Comparison of ENCODE assay signal across 11 cellular contexts in genomic region chr15:97627634-97628033, GRCh38.
"Had no signal": no experiment of that assay in that cellular context is flagged by ENCODE, and none has a peak within 500 bp of the region (broad histone marks: within the 10 kb centered on the region; RNA-seq: fewer than 3 reads in every experiment).

No MANE protein-coding gene starts in this region.

- H3K9ac ChIP-seq: GM23248 had no signal

- DNase-seq: GM23248, GOT3, H7, H9, HCEC 1CT, HFFc6 had no signal

- ATAC-seq: GM23338, HCT116 had no signal

- H3K4me3 ChIP-seq: GM23248, GM23338, HAP-1 had no signal

- H2AFZ ChIP-seq: GM23248, GM23338 had no signal

- H3K27ac ChIP-seq: GM23248 had no signal

- H3K9me3 ChIP-seq: HAP-1 had no signal

- FAIRE-seq: H1, H54 had no signal

- H3K4me1 ChIP-seq: HAP-1 had no signal

- H3K36me3 ChIP-seq: HAP-1 had no signal

- H3K4me2 ChIP-seq: GM23338 had no signal
